18 cellular contexts compared by ENCODE assay signal in the genomic region with DNA sequence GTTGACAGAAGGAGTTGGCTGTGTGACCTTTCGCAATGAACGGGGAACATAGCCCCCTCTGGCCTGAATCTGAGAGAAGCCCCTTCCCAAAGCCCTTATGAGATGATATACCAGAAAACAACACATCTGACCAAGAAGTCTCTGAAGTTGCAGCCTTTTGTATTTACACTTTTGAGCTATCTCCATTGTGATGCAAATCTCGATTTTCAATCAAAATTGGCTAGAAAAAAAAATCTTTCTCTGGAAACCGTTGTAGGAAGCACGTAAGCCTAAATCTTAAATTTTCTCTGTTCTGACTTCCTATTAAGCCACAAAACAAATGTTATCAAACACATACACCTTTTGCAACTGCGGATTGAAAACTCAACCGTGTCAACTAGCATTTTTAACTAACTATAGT.
DNase-seq lines count a peak whose midpoint lies in the region; ATAC-seq and TF ChIP-seq lines count a peak whose summit lies in the region.
"Had no signal": no experiment of that assay in that cellular context is flagged by ENCODE, and none has a peak within 500 bp of the region (broad histone marks: within the 10 kb centered on the region; RNA-seq: fewer than 3 reads in every experiment).

No MANE protein-coding gene starts in this region.

- no peaks in the 10 kb centered on the region for H3K9me3 ChIP-seq in endodermal cell (ENCODE audit: control insufficient read depth, low read length)
- H3K9me3 ChIP-seq in neural progenitor cell (ENCODE audit: low read depth): no peaks in the 10 kb centered on the region
- H3K9me3 ChIP-seq: BE2C, BLaER1 had no signal

- H3K27me3 ChIP-seq in endodermal cell (ENCODE audit: control insufficient read depth, insufficient read depth, low read length, poor library complexity, severe bottlenecking) (no peaks in the 10 kb centered on the region), neural progenitor cell (no peaks in the 10 kb centered on the region)

- H3K36me3 Mint-ChIP-seq in WTC11 (no peaks in the 10 kb centered on the region), endodermal cell (ENCODE audit: low read depth) (no peaks in the 10 kb centered on the region), neural progenitor cell (no peaks in the 10 kb centered on the region)
- H3K36me3 Mint-ChIP-seq: CD14-positive monocyte; CD4-positive, alpha-beta memory T cell; CD4-positive, CD25-positive, alpha-beta regulatory T cell; CD8-positive, alpha-beta memory T cell had no signal

- peak overlapping the region; percentile 46 for H3K4me2 ChIP-seq in neural progenitor cell
- H3K4me2 ChIP-seq: BLaER1 had no signal

- ATAC-seq in WTC11 (no peak), GM19463 (IDR thresholded peaks at IDR 0.05; ENCODE audit: unreplicated experiment) (no peak), GM19328 (IDR thresholded peaks at IDR 0.05; ENCODE audit: unreplicated experiment) (no peak)

- H3K9me3 Mint-ChIP-seq in WTC11: no peaks in the 10 kb centered on the region
- no peaks in the 10 kb centered on the region for H3K9me3 Mint-ChIP-seq in endodermal cell
- H3K9me3 Mint-ChIP-seq in neural progenitor cell: no peaks in the 10 kb centered on the region
- H3K9me3 Mint-ChIP-seq: CD4-positive, alpha-beta memory T cell; CD8-positive, alpha-beta memory T cell had no signal

- POLR2A ChIA-PET in WTC11 (lab: Charles Lee): no interaction called here

- H3K27ac ChIP-seq in endodermal cell (ENCODE audit: low read depth, low read length) (no peak overlapping the region), neural progenitor cell (no peak overlapping the region)
- H3K27ac ChIP-seq: BLaER1 had no signal

- H2AFZ ChIP-seq in neural progenitor cell (replicated peaks): no peak overlapping the region

- no peak for DNase-seq in WTC11 (ENCODE audit: low spot score)
- DNase-seq in endodermal cell: peak; percentile 19
- no peak for DNase-seq in neural progenitor cell (ENCODE audit: low spot score)
- DNase-seq in D341Med (ENCODE audit: low spot score): no peak
- DNase-seq: 8988T; ACHN; BE2C; C1 segment of cervical spinal cord; CD4-positive, alpha-beta memory T cell; CD4-positive, CD25-positive, alpha-beta regulatory T cell; CD8-positive, alpha-beta memory T cell; COR-L47; DMS79 treated with DMSO at 0.1 percent for 48 hours; GF-D8 had no signal

- H3K4me3 Mint-ChIP-seq in WTC11 (peak overlapping the region; percentile 36; the same call in 1 of the 2 replicates), endodermal cell (no peak overlapping the region), neural progenitor cell (peak overlapping the region; percentile 61)
- H3K4me3 Mint-ChIP-seq: CD4-positive, alpha-beta memory T cell; CD4-positive, CD25-positive, alpha-beta regulatory T cell; CD8-positive, alpha-beta memory T cell had no signal

- H4K20me1 ChIP-seq in neural progenitor cell (ENCODE audit: low read depth): peaks cover 18% of the 10 kb centered on the region
- H4K20me1 ChIP-seq: BLaER1 had no signal

- H3K9ac ChIP-seq in endodermal cell (ENCODE audit: extremely low read depth, low read length, poor library complexity, severe bottlenecking) (no peak overlapping the region), neural progenitor cell (no peak overlapping the region)
- H3K9ac ChIP-seq: BLaER1 had no signal

- H3K27me3 Mint-ChIP-seq in WTC11 (ENCODE audit: low read depth) (no peaks in the 10 kb centered on the region; the same call in none of the 2 replicates), endodermal cell (ENCODE audit: insufficient read depth) (no peaks in the 10 kb centered on the region), neural progenitor cell (ENCODE audit: insufficient read depth, low read depth) (peaks cover 33% of the 10 kb centered on the region)

- H3K4me1 Mint-ChIP-seq in WTC11 (peaks cover 73% of the 10 kb centered on the region), endodermal cell (peaks cover 10% of the 10 kb centered on the region), neural progenitor cell (peaks cover 84% of the 10 kb centered on the region)
- H3K4me1 Mint-ChIP-seq: CD14-positive monocyte; CD4-positive, alpha-beta memory T cell; CD8-positive, alpha-beta memory T cell had no signal

- CTCF ChIA-PET in WTC11 (lab: Charles Lee): interaction anchor here (1.5 to 2.3 kb wide), 3 partner anchors 14 to 243 kb away, joined by 3 to 12 read pairs (median 5); no protein-coding TSS in a partner anchor

- H3K27ac Mint-ChIP-seq in WTC11 (no peak overlapping the region), endodermal cell (no peak overlapping the region), neural progenitor cell (no peak overlapping the region)
- H3K27ac Mint-ChIP-seq: CD14-positive monocyte; CD4-positive, alpha-beta memory T cell; CD4-positive, CD25-positive, alpha-beta regulatory T cell; CD8-positive, alpha-beta memory T cell had no signal

- 55 to 70% methylated on average over 3 to 6 of the region's 7 CpGs for WGBS in endodermal cell (ENCODE audit: insufficient coverage in 1 of 2, insufficient read length in 1 of 2), 2 experiments

- H3K4me1 ChIP-seq in endodermal cell (ENCODE audit: control insufficient read depth, insufficient read depth, low read length) (peaks cover 3% of the 10 kb centered on the region), neural progenitor cell (peaks cover 83% of the 10 kb centered on the region)
- H3K4me1 ChIP-seq: BE2C had no signal

- H3K4me3 ChIP-seq in endodermal cell (ENCODE audit: low read length): no peak overlapping the region
- H3K4me3 ChIP-seq in neural progenitor cell: no peak overlapping the region
- H3K4me3 ChIP-seq: BLaER1 had no signal

- peaks cover 61% of the 10 kb centered on the region for H3F3A ChIP-seq in neural progenitor cell (ENCODE audit: low read depth)

- H3K36me3 ChIP-seq in endodermal cell (ENCODE audit: control insufficient read depth, insufficient read depth, low read length): no peaks in the 10 kb centered on the region
- no peaks in the 10 kb centered on the region for H3K36me3 ChIP-seq in neural progenitor cell
- H3K36me3 ChIP-seq: BE2C, BLaER1 had no signal

- H3K79me2 ChIP-seq in neural progenitor cell (ENCODE audit: low read depth): no peaks in the 10 kb centered on the region

- TF ChIP-seq CTCF in WTC11 (IDR thresholded peaks at IDR 0.05): no peak
- no peak for TF ChIP-seq CTCF in endodermal cell (conservative IDR thresholded peaks at IDR 0.05)
- no peak for TF ChIP-seq CTCF in neural progenitor cell (IDR thresholded peaks at IDR 0.05)

TF ChIP-seq in WTC11, 78 proteins besides CTCF, POLR2A, EP300 and RAD21 (continues in another document):
- TF ChIP-seq, protein P1, sequence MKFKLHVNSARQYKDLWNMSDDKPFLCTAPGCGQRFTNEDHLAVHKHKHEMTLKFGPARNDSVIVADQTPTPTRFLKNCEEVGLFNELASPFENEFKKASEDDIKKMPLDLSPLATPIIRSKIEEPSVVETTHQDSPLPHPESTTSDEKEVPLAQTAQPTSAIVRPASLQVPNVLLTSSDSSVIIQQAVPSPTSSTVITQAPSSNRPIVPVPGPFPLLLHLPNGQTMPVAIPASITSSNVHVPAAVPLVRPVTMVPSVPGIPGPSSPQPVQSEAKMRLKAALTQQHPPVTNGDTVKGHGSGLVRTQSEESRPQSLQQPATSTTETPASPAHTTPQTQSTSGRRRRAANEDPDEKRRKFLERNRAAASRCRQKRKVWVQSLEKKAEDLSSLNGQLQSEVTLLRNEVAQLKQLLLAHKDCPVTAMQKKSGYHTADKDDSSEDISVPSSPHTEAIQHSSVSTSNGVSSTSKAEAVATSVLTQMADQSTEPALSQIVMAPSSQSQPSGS (CRISPR knock-in tag; IDR thresholded peaks at IDR 0.05; ENCODE audit: borderline replicate concordance, low read depth): no peak
- TF ChIP-seq FOXK1 (CRISPR knock-in tag; IDR thresholded peaks at IDR 0.05) (no peak), ZNF219 (CRISPR knock-in tag; IDR thresholded peaks at IDR 0.05; ENCODE audit: borderline replicate concordance) (no peak), ZNF232 (CRISPR knock-in tag; IDR thresholded peaks at IDR 0.05) (no peak), CDX4 (CRISPR knock-in tag; IDR thresholded peaks at IDR 0.05; ENCODE audit: borderline replicate concordance) (no peak), ARID4B (CRISPR knock-in tag; IDR thresholded peaks at IDR 0.05; ENCODE audit: borderline replicate concordance) (no peak), MYBL2 (CRISPR knock-in tag; IDR thresholded peaks at IDR 0.05) (no peak), CREB1 (CRISPR knock-in tag; IDR thresholded peaks at IDR 0.05) (no peak), NFATC4 (CRISPR knock-in tag; IDR thresholded peaks at IDR 0.05) (no peak)
